Comparison of ENCODE assay signal across 1 cellular context in the genomic region with DNA sequence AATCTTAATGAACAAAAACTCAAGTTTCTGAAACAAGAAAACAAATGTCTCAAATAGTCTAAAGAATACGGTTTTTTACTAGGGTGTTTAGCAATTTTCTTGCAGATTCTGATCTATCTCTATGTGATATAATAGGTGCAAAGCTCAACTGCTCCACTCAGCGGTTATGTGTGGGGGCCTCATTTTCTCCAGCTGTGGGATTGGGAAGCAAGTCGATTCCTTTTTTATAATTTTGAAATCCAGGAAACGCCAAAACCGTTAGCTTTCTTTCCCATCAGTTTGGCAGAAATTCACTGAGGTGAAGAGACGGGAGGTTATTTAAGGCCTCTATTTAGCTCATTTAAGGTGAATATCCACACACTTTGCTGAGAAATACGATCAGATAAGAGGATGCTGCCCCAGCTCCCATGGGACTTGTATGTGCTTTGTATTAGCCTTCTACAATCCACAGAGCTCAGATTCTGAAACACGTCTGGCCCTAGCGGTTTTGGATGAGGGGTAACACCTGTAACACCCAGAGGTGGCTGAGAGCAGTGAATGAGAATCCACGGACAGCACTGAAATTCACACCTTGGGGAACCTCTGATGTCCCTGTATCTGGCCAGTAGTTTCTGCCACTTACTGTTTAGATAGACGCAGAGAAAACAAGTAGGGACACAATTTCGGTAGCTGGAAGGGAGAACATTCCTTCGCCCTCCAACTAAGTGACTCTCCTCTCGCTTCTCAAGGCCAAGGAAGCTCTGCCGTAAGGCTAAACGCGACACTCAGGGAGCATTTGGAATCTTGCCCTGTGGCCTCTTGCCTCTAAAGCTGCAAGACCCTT.
TF ChIP-seq lines count a peak whose summit lies in the region.

No MANE protein-coding gene starts in this region.

TF ChIP-seq in Ishikawa, 13 proteins besides CTCF, POLR2A, EP300 and RAD21 (continued from another document):
- TF ChIP-seq, protein P1, sequence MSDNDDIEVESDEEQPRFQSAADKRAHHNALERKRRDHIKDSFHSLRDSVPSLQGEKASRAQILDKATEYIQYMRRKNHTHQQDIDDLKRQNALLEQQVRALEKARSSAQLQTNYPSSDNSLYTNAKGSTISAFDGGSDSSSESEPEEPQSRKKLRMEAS (IDR thresholded peaks at IDR 0.05), result no peak
- TF ChIP-seq CREB1 (IDR thresholded peaks at IDR 0.05; ENCODE audit: low read depth), result no peak
